Comparison of ENCODE assay signal across 22 cellular contexts in the genomic region with DNA sequence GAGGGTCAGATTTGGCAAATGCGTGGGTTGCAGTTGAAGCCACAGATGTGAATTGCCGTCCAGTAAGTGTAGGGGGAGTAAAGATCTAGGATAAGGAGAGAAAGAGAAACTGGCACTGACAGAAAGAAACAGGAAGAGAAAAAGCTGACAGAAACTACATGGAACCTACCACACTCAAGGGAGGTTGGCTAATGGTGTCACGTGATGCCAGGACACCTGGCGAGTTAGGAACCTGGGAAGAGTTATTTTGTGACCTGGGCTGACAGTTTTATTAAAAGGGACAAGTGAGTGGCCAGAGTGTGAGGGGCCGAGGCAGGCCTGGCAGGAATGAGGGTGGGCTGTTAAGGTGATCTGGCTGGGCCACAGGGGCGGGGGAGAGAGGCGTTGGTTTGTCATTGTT.
DNase-seq lines count a peak whose midpoint lies in the region; ATAC-seq, FAIRE-seq and TF ChIP-seq lines count a peak whose summit lies in the region.
"Had no signal": no experiment of that assay in that cellular context is flagged by ENCODE, and none has a peak within 500 bp of the region (broad histone marks: within the 10 kb centered on the region; RNA-seq: fewer than 3 reads in every experiment).

No MANE protein-coding gene starts in this region.

- in situ Hi-C loops in transverse colon (cut with MboI; ENCODE audit: low pct_ligation_motif_present in 1 of 4, low pct_unique_long_range_greater_than_20kb in 1 of 4, low sequenced_read_pairs in 3 of 4): no loop called here

- TF ChIP-seq POLR2A in A549 (IDR thresholded peaks at IDR 0.05; ENCODE audit: low read length) (no peak), transverse colon (IDR thresholded peaks at IDR 0.05) (no peak), H54 (IDR thresholded peaks at IDR 0.05; ENCODE audit: low read depth, low read length) (no peak)

- H3K9me3 ChIP-seq in A549 (no peaks in the 10 kb centered on the region), transverse colon (no peaks in the 10 kb centered on the region)
- H3K9me3 ChIP-seq: thoracic aorta had no signal

- H3K4me1 ChIP-seq in A549 (no peaks in the 10 kb centered on the region), transverse colon (no peaks in the 10 kb centered on the region)

- no peaks in the 10 kb centered on the region for H3K27me3 ChIP-seq in transverse colon

- H3K27ac ChIP-seq in A549 (no peak overlapping the region), transverse colon (no peak overlapping the region)
- H3K27ac ChIP-seq: coronary artery, thoracic aorta had no signal

- ATAC-seq in A549 (no peak), GM18517 (IDR thresholded peaks at IDR 0.05; ENCODE audit: unreplicated experiment) (peak; percentile 90), HG03280 (IDR thresholded peaks at IDR 0.05; ENCODE audit: unreplicated experiment) (peak; percentile 47)
- ATAC-seq: GM23338; left cardiac atrium; natural killer cell; PC-3; stimulated activated effector memory CD8-positive, alpha-beta T cell treated with anti-CD3 and anti-CD28 coated beads, Interleukin-12 subunit alpha, Interleukin-12 subunit beta, amount 100 ng/mL, for 72 hours; T-helper 17 cell had no signal

- intact Hi-C loops in transverse colon (cut with DNase I; ENCODE audit: low total_unique reads): no loop called here

- POLR2A ChIA-PET in A549 (lab: Yijun Ruan, JAX): no interaction called here

- no peak for FAIRE-seq in A549 (lab: Jason Lieb, UNC)
- FAIRE-seq in H54 (lab: Jason Lieb, UNC): no peak

- no peak overlapping the region for H3K4me2 ChIP-seq in A549
- H3K4me2 ChIP-seq: GM23338 had no signal

- H3K4me3 ChIP-seq in A549 (no peak overlapping the region), transverse colon (no peak overlapping the region)
- H3K4me3 ChIP-seq: coronary artery, GM23338, thoracic aorta had no signal

- 7% methylated on average over 7 of the region's 7 CpGs for WGBS in A549 (ENCODE audit: missing lambda C conversion rate)
- 82 to 93% methylated on average over 7 of the region's 7 CpGs for WGBS in transverse colon (ENCODE audit: low coverage in 1 of 2), 2 donors

- TF ChIP-seq EP300 in A549 (IDR thresholded peaks at IDR 0.05) (no peak), transverse colon (IDR thresholded peaks at IDR 0.05; ENCODE audit: low read depth) (no peak)

- CTCF ChIA-PET in A549 (lab: Yijun Ruan, JAX): no interaction called here

- no peaks in the 10 kb centered on the region for H3K36me3 ChIP-seq in transverse colon
- H3K36me3 ChIP-seq: thoracic aorta had no signal

- TF ChIP-seq RAD21 in A549 (conservative IDR thresholded peaks at IDR 0.05 in 1 of 2, IDR thresholded peaks at IDR 0.05 in 1 of 2): no peak

- DNase-seq in A549 (ENCODE audit: low read depth in 1 of 2, low spot score in 1 of 2) (no peak), germinal center (ENCODE audit: low spot score) (peak; percentile 16), DMS153 treated with DMSO at 0.1 percent for 48 hours (lab: John Stamatoyannopoulos, UW; ENCODE audit: unreplicated experiment) (no peak), transverse colon (no peak), H54 (ENCODE audit: insufficient read length, low spot score) (no peak), SW480 (ENCODE audit: low spot score) (no peak)
- DNase-seq: activated CD4-positive, alpha-beta T cell treated with anti-CD3 and anti-CD28 coated beads, Interleukin-2, amount 10 ng/mL, durations not matched to agents 7 days and 5 days; activated CD8-positive, alpha-beta memory T cell treated with anti-CD3 and anti-CD28 coated beads, Interleukin-2, amount 50 U/mL, for 4 hours; DMS53; endodermal cell; left cardiac atrium; natural killer cell; NCI-H1436; NCI-H2171; PC-3; T-helper 17 cell had no signal

- no peak for TF ChIP-seq CTCF in A549 (IDR thresholded peaks at IDR 0.05)
- TF ChIP-seq CTCF in transverse colon (IDR thresholded peaks at IDR 0.05): no peak

TF ChIP-seq in A549, 52 proteins besides CTCF, POLR2A, EP300 and RAD21:
- TF ChIP-seq MYC (IDR thresholded peaks at IDR 0.05; ENCODE audit: borderline replicate concordance, low read length) (no peak), USF2 (IDR thresholded peaks at IDR 0.05) (0 out of 2 replicates have a peak, but pooled peaks have one; percentile 14)

Comparison
In these comparisons a context has a peak if more than half of its experiments do, and no peak if none do; other contexts are left out.
1. ATAC-seq: peak in GM18517 (single experiment) and HG03280 (single experiment); none in A549 (0 of 2).